In the genomic region with DNA sequence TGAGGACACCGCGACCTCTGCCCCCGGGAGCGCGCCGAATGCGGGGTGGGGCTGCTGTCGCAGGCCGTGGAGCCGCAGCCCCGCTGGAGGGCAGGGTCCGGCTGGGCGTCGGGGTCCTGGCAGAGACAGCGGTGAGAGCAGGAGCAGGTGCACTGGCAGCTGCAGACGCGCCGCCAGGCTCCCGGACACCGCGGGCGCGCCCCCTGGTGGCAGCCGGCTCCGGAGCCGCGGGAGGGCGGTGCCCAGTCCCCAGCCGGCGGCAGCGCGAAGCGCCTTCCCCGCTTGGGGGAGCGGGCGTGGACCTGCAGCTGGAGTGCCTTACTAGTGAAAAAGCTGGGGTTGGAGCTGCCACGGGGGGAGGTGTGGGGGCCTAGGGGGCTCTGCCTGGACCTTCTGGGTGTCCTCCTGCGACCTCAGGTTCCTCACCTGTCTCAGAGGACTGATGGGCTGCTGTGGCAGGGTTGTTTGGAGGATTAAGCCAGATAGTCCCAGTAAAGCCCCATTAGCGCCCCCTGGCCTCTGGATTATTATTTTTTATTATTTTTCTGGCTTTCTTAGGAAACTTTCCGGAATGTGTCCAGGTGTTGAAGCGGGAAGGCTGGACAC, we compare ENCODE assay signal across 8 cellular contexts.
A peak's percentile ranks its signal among the peaks of the same experiment; 100 is the strongest.
DNase-seq lines count a peak whose midpoint lies in the region; ATAC-seq and TF ChIP-seq lines count a peak whose summit lies in the region.
"Not testable (repeated sequence)": the region's sequence is repeated elsewhere in the genome, so short reads cannot be mapped to it uniquely, and the experiment has no call there.

No MANE protein-coding gene starts in this region.

- H3K27me3 ChIP-seq in AG04450 (ENCODE audit: control insufficient read depth, insufficient read depth, low read length), result not testable (repeated sequence)

- H3K4me3 ChIP-seq in AG04450 (ENCODE audit: low read depth, low read length) (peak overlapping the region; percentile 53), coronary artery (peak overlapping the region; percentile 63)

- not testable (repeated sequence) for H3K27ac ChIP-seq in AG04450 (ENCODE audit: low read depth, low read length); coronary artery

- TF ChIP-seq CTCF in AG04450 (IDR thresholded peaks at IDR 0.05; ENCODE audit: low read depth, low read length) (peak; percentile 33), coronary artery (IDR thresholded peaks at IDR 0.05) (peak; percentile 82)

- ATAC-seq in GM18868 (IDR thresholded peaks at IDR 0.05; ENCODE audit: unreplicated experiment) (peak; percentile 94), HG03045 (IDR thresholded peaks at IDR 0.05; ENCODE audit: unreplicated experiment) (peak; percentile 97)

- CTCF ChIA-PET in AG04450 (lab: Charles Lee), result interaction anchor here (0.6 to 3.4 kb wide), 11 partner anchors 16 to 840 kb away, joined by 3 to 14 read pairs (median 5); no protein-coding TSS in a partner anchor

- DNase-seq in AG04450 (ENCODE audit: low read depth, low spot score); coronary artery (ENCODE audit: low spot score): not testable (repeated sequence)
- DNase-seq in NCI-H2196 (lab: John Stamatoyannopoulos, UW; ENCODE audit: unreplicated experiment) (peak; percentile 9), kidney tubule cell (ENCODE audit: low spot score) (peak; percentile 74)
- peak; percentile 67 to 72 for DNase-seq in activated CD4-positive, alpha-beta T cell treated with anti-CD3 and anti-CD28 coated beads, Interleukin-2, amount 50 U/mL, for 24 hours (ENCODE audit: low read depth in 1 of 2, low spot score in 1 of 2)
- peak; percentile 35 to 72 (median 61) for DNase-seq in stimulated activated CD4-positive, alpha-beta T cell treated with anti-CD3 and anti-CD28 coated beads, Interleukin-1b, Interleukin-23, amount 100 ng/mL, for 24 hours (ENCODE audit: low read depth in 4 of 4, low spot score in 1 of 4)

- not testable (repeated sequence) for H3K9me3 ChIP-seq in AG04450 (ENCODE audit: control insufficient read depth, insufficient read depth, low read length)

- POLR2A ChIA-PET in AG04450 (lab: Yijun Ruan, JAX), result interaction anchor here (1.2 kb wide), 1 partner anchor 120 kb away, joined by 4 read pairs; no protein-coding TSS in a partner anchor
